Comparison of ENCODE assay signal across 1 cellular context in the genomic region with DNA sequence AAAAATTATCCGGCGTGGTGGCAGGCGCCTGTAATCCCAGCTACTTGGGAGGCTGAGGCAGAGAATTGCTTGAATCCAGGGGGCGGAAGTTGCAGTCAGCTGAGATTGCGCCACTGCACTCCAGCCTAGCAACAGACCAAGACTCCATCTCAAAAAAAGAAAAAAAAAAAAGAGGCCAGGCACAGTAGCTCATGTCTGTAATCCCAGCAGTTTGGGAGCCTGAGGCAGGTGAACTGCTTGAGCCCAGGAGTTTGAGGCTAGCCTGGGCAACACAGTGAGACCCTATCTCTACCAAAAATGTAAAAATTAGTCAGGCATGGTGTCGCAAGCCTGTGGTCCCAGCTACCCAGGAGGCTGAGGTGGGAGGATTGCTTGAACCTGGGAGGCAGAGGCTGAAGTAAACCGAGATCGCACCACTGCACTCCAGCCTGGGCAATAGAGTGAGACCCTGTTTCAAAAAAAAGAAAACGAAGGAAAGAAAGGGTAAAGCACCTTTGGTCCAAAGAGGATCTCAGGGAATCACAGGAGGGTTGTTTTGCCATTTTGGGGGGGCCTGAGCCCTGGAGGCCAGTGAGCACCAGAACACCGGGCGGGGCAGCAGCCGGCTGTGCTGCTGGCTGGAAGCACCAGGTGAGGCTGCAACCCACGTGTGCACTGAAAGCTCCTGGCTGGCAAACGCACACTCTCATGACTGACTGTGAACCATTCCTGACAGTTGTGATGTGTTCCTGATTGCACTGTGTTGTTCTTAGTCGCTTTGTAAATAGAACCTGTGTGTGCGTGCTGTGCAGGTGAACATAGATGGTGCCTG.
TF ChIP-seq lines count a peak whose summit lies in the region.

No MANE protein-coding gene starts in this region.

TF ChIP-seq in HepG2, 621 proteins besides CTCF, POLR2A, EP300 and RAD21 (continued from another document):
- no peak for TF ChIP-seq SOX5 (CRISPR knock-in tag; IDR thresholded peaks at IDR 0.05; ENCODE audit: borderline replicate concordance)
- no peak for TF ChIP-seq HDAC1 (CRISPR knock-in tag; IDR thresholded peaks at IDR 0.05)
- TF ChIP-seq CEBPB (IDR thresholded peaks at IDR 0.05; ENCODE audit: borderline replicate concordance, low read depth, low read length) = no peak
- 0 out of 2 replicates have a peak, but pooled peaks have one; percentile 27 for TF ChIP-seq ZNF292 (CRISPR knock-in tag; IDR thresholded peaks at IDR 0.05; ENCODE audit: borderline replicate concordance, low read depth)
- no peak for TF ChIP-seq TFDP1 (CRISPR knock-in tag; IDR thresholded peaks at IDR 0.05; ENCODE audit: borderline replicate concordance)
- TF ChIP-seq ZNF253 (CRISPR knock-in tag; IDR thresholded peaks at IDR 0.05; ENCODE audit: borderline replicate concordance) = no peak
- TF ChIP-seq ZBTB8A (CRISPR knock-in tag; IDR thresholded peaks at IDR 0.05; ENCODE audit: borderline replicate concordance, low read depth) = no peak
